Comparison of ENCODE assay signal across 2 cellular contexts in genomic region chr3:65914032-65914739, GRCh38.
TF ChIP-seq lines count a peak whose summit lies in the region.

No MANE protein-coding gene starts in this region.

TF ChIP-seq in Ishikawa, 13 proteins besides CTCF, POLR2A, EP300 and RAD21:
- TF ChIP-seq NFIC (IDR thresholded peaks at IDR 0.05) (no peak), CREB1 (IDR thresholded peaks at IDR 0.05; ENCODE audit: low read depth) (no peak), EGR1 (IDR thresholded peaks at IDR 0.05) (no peak), FOXM1 (IDR thresholded peaks at IDR 0.05; ENCODE audit: borderline replicate concordance, low read depth) (no peak), ZBTB7A (IDR thresholded peaks at IDR 0.05; ENCODE audit: low read depth) (no peak), MAX (IDR thresholded peaks at IDR 0.05) (no peak), TAF1 (IDR thresholded peaks at IDR 0.05; ENCODE audit: low read depth) (no peak), REST (IDR thresholded peaks at IDR 0.05; ENCODE audit: low read depth) (no peak), TCF12 (IDR thresholded peaks at IDR 0.05; ENCODE audit: low read depth) (no peak), CEBPB (IDR thresholded peaks at IDR 0.05) (no peak), TEAD4 (IDR thresholded peaks at IDR 0.05) (no peak), USF1 (IDR thresholded peaks at IDR 0.05) (no peak), YY1 (IDR thresholded peaks at IDR 0.05; ENCODE audit: low read depth) (no peak)

TF ChIP-seq in H1, 55 proteins besides CTCF, POLR2A, EP300 and RAD21:
- TF ChIP-seq JUN (IDR thresholded peaks at IDR 0.05; ENCODE audit: low read depth, low read length) (no peak), EZH2 (IDR thresholded peaks at IDR 0.05; ENCODE audit: low read depth, low read length, severe bottlenecking) (no peak), ATF2 (IDR thresholded peaks at IDR 0.05; ENCODE audit: low read length) (no peak), RNF2 (IDR thresholded peaks at IDR 0.05; ENCODE audit: borderline replicate concordance, low read depth, low read length, missing control alignments, poor library complexity, severe bottlenecking) (no peak), CBX5 (IDR thresholded peaks at IDR 0.05; ENCODE audit: low read depth, low read length) (no peak), SIRT6 (IDR thresholded peaks at IDR 0.05; ENCODE audit: low read length) (no peak), KDM5A (IDR thresholded peaks at IDR 0.05; ENCODE audit: low read length) (no peak), CHD7 (IDR thresholded peaks at IDR 0.05; ENCODE audit: insufficient replicate concordance, low read length) (no peak), HDAC6 (IDR thresholded peaks at IDR 0.05; ENCODE audit: low read depth, low read length) (no peak), BACH1 (IDR thresholded peaks at IDR 0.05; ENCODE audit: low read length) (no peak), HDAC2 (IDR thresholded peaks at IDR 0.05; ENCODE audit: borderline replicate concordance in 1 of 2, low read depth in 2 of 2, low read length in 2 of 2) (no peak), SP2 (IDR thresholded peaks at IDR 0.05; ENCODE audit: low read length) (no peak), SAP30 (IDR thresholded peaks at IDR 0.05; ENCODE audit: insufficient read depth, insufficient replicate concordance, low read length) (no peak), RFX5 (IDR thresholded peaks at IDR 0.05; ENCODE audit: borderline replicate concordance, low read depth, low read length) (no peak), EGR1 (IDR thresholded peaks at IDR 0.05; ENCODE audit: borderline replicate concordance, low read depth, low read length) (no peak), FOSL1 (IDR thresholded peaks at IDR 0.05; ENCODE audit: insufficient read depth, low read depth, low read length) (no peak), E2F6 (IDR thresholded peaks at IDR 0.05) (no peak), RBBP5 (IDR thresholded peaks at IDR 0.05; ENCODE audit: borderline replicate concordance, low read depth, low read length) (no peak)
